8 cellular contexts compared by ENCODE assay signal in the genomic region with DNA sequence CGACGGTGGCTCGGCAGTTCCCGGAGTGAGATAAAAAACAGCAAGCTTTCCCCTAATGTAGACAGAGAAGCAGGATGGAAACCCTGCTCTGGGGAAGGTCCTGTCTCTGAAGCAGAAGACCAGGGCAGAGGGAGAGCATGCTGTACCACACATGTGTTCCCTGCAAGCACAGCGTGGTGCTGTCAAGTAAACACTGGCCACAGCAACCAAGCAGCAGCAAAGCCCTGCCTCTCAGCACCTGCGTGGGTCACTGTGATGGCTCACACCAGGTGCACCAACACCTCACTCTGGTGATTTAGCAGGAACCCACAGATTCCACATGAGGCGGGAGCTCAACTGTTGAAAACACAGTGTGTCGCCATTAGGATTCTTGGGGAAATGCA.
A peak's percentile ranks its signal among the peaks of the same experiment; 100 is the strongest.
DNase-seq lines count a peak whose midpoint lies in the region; ATAC-seq, FAIRE-seq and TF ChIP-seq lines count a peak whose summit lies in the region.

No MANE protein-coding gene starts in this region.

- intact Hi-C loops in naive thymus-derived CD4-positive, alpha-beta T cell (cut with micrococcal nuclease), result no loop called here

- H3K27ac ChIP-seq in KMS-11 (peak overlapping the region; percentile 93), neural progenitor cell (no peak overlapping the region), brain microvascular endothelial cell (no peak overlapping the region)
- no peak overlapping the region for H3K27ac ChIP-seq in naive thymus-derived CD4-positive, alpha-beta T cell (ENCODE audit: low read depth, low read length)

- H3K4me3 Mint-ChIP-seq in naive thymus-derived CD4-positive, alpha-beta T cell, result no peak overlapping the region
- no peak overlapping the region for H3K4me3 Mint-ChIP-seq in neural progenitor cell

- peak overlapping the region; percentile 65 for H3K4me2 ChIP-seq in KMS-11
- H3K4me2 ChIP-seq in neural progenitor cell, result no peak overlapping the region

- H3K27me3 ChIP-seq in KMS-11 (ENCODE audit: insufficient read depth, low read depth) (no peaks in the 10 kb centered on the region), neural progenitor cell (no peaks in the 10 kb centered on the region), brain microvascular endothelial cell (replicated peaks) (no peaks in the 10 kb centered on the region)
- H3K27me3 ChIP-seq in naive thymus-derived CD4-positive, alpha-beta T cell (ENCODE audit: control insufficient read depth in 2 of 2, insufficient read depth in 2 of 2, low read length in 2 of 2), result no peaks in the 10 kb centered on the region

- no peak for TF ChIP-seq CTCF in KMS-11 (conservative IDR thresholded peaks at IDR 0.05; ENCODE audit: low read depth, low read length)
- no peak for TF ChIP-seq CTCF in neural progenitor cell (IDR thresholded peaks at IDR 0.05)
- TF ChIP-seq CTCF in brain microvascular endothelial cell (IDR thresholded peaks at IDR 0.05; ENCODE audit: low read depth, low read length, missing control alignments), result no peak

- DNase-seq in DMS53 treated with DMSO at 0.1 percent for 48 hours (lab: John Stamatoyannopoulos, UW; ENCODE audit: unreplicated experiment) (peak; percentile 17), dermis blood vessel endothelial cell (peak; percentile 84), neural progenitor cell (ENCODE audit: low spot score) (no peak), urothelium cell line (ENCODE audit: low spot score) (no peak), brain microvascular endothelial cell (no peak)
- no peak for DNase-seq in naive thymus-derived CD4-positive, alpha-beta T cell

- H3K36me3 Mint-ChIP-seq in naive thymus-derived CD4-positive, alpha-beta T cell, result peaks cover 0 to 11% (median 4%) of the 10 kb centered on the region in 5 donors
- H3K36me3 Mint-ChIP-seq in neural progenitor cell, result peaks cover 2% of the 10 kb centered on the region

- H3K9me3 ChIP-seq in naive thymus-derived CD4-positive, alpha-beta T cell (ENCODE audit: control insufficient read depth in 2 of 3, low read length in 3 of 3), result no peaks in the 10 kb centered on the region
- no peaks in the 10 kb centered on the region for H3K9me3 ChIP-seq in neural progenitor cell (ENCODE audit: low read depth)

- H3K4me1 Mint-ChIP-seq in naive thymus-derived CD4-positive, alpha-beta T cell, result peaks cover 0 to 9% (median 0%) of the 10 kb centered on the region in 7 donors
- peaks cover 16% of the 10 kb centered on the region for H3K4me1 Mint-ChIP-seq in neural progenitor cell

- POLR2A ChIA-PET in naive thymus-derived CD4-positive, alpha-beta T cell (lab: Charles Lee), result no interaction called here

- H3K27ac Mint-ChIP-seq in naive thymus-derived CD4-positive, alpha-beta T cell, result no peak overlapping the region
- no peak overlapping the region for H3K27ac Mint-ChIP-seq in neural progenitor cell

- CTCF ChIA-PET in naive thymus-derived CD4-positive, alpha-beta T cell (lab: Charles Lee), result no interaction called here

- no peak overlapping the region for H3K4me3 ChIP-seq in KMS-11 (IDR thresholded peaks at IDR 0.05; ENCODE audit: insufficient read depth, low read depth, low read length)
- H3K4me3 ChIP-seq in naive thymus-derived CD4-positive, alpha-beta T cell (ENCODE audit: low read length), result no peak overlapping the region
- no peak overlapping the region for H3K4me3 ChIP-seq in neural progenitor cell
- H3K4me3 ChIP-seq in brain microvascular endothelial cell (ENCODE audit: low read depth, low read length), result no peak overlapping the region

- peaks cover 0 to 2% (median 0%) of the 10 kb centered on the region in 11 donors for H3K9me3 Mint-ChIP-seq in naive thymus-derived CD4-positive, alpha-beta T cell
- peaks cover 15% of the 10 kb centered on the region for H3K9me3 Mint-ChIP-seq in neural progenitor cell

- H3K27me3 Mint-ChIP-seq in naive thymus-derived CD4-positive, alpha-beta T cell, result peaks cover 0 to 38% (median 17%) of the 10 kb centered on the region in 5 donors
- H3K27me3 Mint-ChIP-seq in neural progenitor cell (ENCODE audit: insufficient read depth, low read depth), result peaks cover 26% of the 10 kb centered on the region

- in situ Hi-C loops in brain microvascular endothelial cell (cut with HindIII; ENCODE audit: low pct_ligation_motif_present, low sequenced_read_pairs), result no loop called here

- H4K20me1 ChIP-seq in KMS-11 (ENCODE audit: insufficient read depth) (no peaks in the 10 kb centered on the region), neural progenitor cell (ENCODE audit: low read depth) (no peaks in the 10 kb centered on the region)

- H3K9ac ChIP-seq in KMS-11 (peak overlapping the region; percentile 72), neural progenitor cell (no peak overlapping the region)

- H3K4me1 ChIP-seq in KMS-11 (ENCODE audit: low read depth, poor library complexity, severe bottlenecking) (peaks cover 69% of the 10 kb centered on the region), neural progenitor cell (peaks cover 17% of the 10 kb centered on the region)
- no peaks in the 10 kb centered on the region for H3K4me1 ChIP-seq in naive thymus-derived CD4-positive, alpha-beta T cell (ENCODE audit: control insufficient read depth in 2 of 2, insufficient read depth in 2 of 2, low read length in 2 of 2)

- H3K36me3 ChIP-seq in KMS-11 (ENCODE audit: insufficient read depth) (no peaks in the 10 kb centered on the region), neural progenitor cell (no peaks in the 10 kb centered on the region), brain microvascular endothelial cell (replicated peaks) (no peaks in the 10 kb centered on the region)
- no peaks in the 10 kb centered on the region for H3K36me3 ChIP-seq in naive thymus-derived CD4-positive, alpha-beta T cell (ENCODE audit: control insufficient read depth in 2 of 3, insufficient read depth in 3 of 3, low read length in 3 of 3)

- H3K79me2 ChIP-seq in KMS-11 (ENCODE audit: insufficient read depth, low read depth) (no peaks in the 10 kb centered on the region), neural progenitor cell (ENCODE audit: low read depth) (no peaks in the 10 kb centered on the region)

- FAIRE-seq in urothelium cell line (lab: Jason Lieb, UNC), result no peak

- peak; percentile 49 for ATAC-seq in naive thymus-derived CD4-positive, alpha-beta T cell
- no peak for ATAC-seq in GM18870 (IDR thresholded peaks at IDR 0.05; ENCODE audit: unreplicated experiment)

- peak overlapping the region; percentile 18; the same call in 1 of the 2 replicates for H2AFZ ChIP-seq in KMS-11 (ENCODE audit: low read depth)
- H2AFZ ChIP-seq in neural progenitor cell (replicated peaks), result no peak overlapping the region

- H3F3A ChIP-seq in neural progenitor cell (ENCODE audit: low read depth), result peaks cover 17% of the 10 kb centered on the region

Comparison
In these comparisons a context has a peak if more than half of its experiments do, and no peak if none do; other contexts are left out.
1. DNase-seq: peak in DMS53 treated with DMSO at 0.1 percent for 48 hours (single experiment) and dermis blood vessel endothelial cell (single experiment); none in naive thymus-derived CD4-positive, alpha-beta T cell (0 of 9), neural progenitor cell (single experiment), urothelium cell line (single experiment) and brain microvascular endothelial cell (single experiment).